Comparison of ENCODE assay signal across 24 cellular contexts in genomic region chr4:39928538-39928937, GRCh38. TPM values are rescaled to one million over a fixed set of nuclear protein-coding genes. Genes with fewer than 3 reads are reported as not detected.
DNase-seq lines count a peak whose midpoint lies in the region; ATAC-seq, FAIRE-seq and TF ChIP-seq lines count a peak whose summit lies in the region.
"Had no signal": no experiment of that assay in that cellular context is flagged by ENCODE, and none has a peak within 500 bp of the region (broad histone marks: within the 10 kb centered on the region; RNA-seq: fewer than 3 reads in every experiment).

No MANE protein-coding gene starts in this region.

- H3K4me3 ChIP-seq in BE2C (ENCODE audit: low read depth, low read length), result no peak overlapping the region
- H3K4me3 ChIP-seq: HAP-1 had no signal

- H3K9me3 Mint-ChIP-seq in activated CD8-positive, alpha-beta T cell treated with anti-CD3 and anti-CD28 coated beads for 36 hours, result no peaks in the 10 kb centered on the region
- H3K9me3 Mint-ChIP-seq in activated CD8-positive, alpha-beta T cell treated with anti-CD3 and anti-CD28 coated beads, Interleukin-2, amount 10 ng/mL, durations not matched to agents 7 days and 5 days (ENCODE audit: insufficient read depth), result no peaks in the 10 kb centered on the region
- no peaks in the 10 kb centered on the region for H3K9me3 Mint-ChIP-seq in memory B cell
- H3K9me3 Mint-ChIP-seq: HFFc6 had no signal

- no peaks in the 10 kb centered on the region for H3K27me3 ChIP-seq in BE2C

- no peak for TF ChIP-seq CTCF in activated CD8-positive, alpha-beta T cell treated with anti-CD3 and anti-CD28 coated beads for 36 hours (IDR thresholded peaks at IDR 0.05)
- TF ChIP-seq CTCF in BE2C (IDR thresholded peaks at IDR 0.05; ENCODE audit: low read depth, low read length), result no peak

- peaks cover 22% of the 10 kb centered on the region for H3K36me3 ChIP-seq in BE2C

- H3K27ac Mint-ChIP-seq in activated CD8-positive, alpha-beta T cell treated with anti-CD3 and anti-CD28 coated beads for 36 hours, result peak overlapping the region; percentile 15
- H3K27ac Mint-ChIP-seq in activated CD8-positive, alpha-beta T cell treated with anti-CD3 and anti-CD28 coated beads, Interleukin-2, amount 10 ng/mL, durations not matched to agents 7 days and 5 days, result no peak overlapping the region
- H3K27ac Mint-ChIP-seq in memory B cell, result peak overlapping the region; percentile 24
- H3K27ac Mint-ChIP-seq: HFFc6 had no signal

- intact Hi-C loops in activated CD8-positive, alpha-beta T cell treated with anti-CD3 and anti-CD28 coated beads for 36 hours (cut with micrococcal nuclease), result no loop called here

- no peaks in the 10 kb centered on the region for H3K4me1 ChIP-seq in BE2C

- POLR2A ChIA-PET in activated CD8-positive, alpha-beta T cell treated with anti-CD3 and anti-CD28 coated beads for 36 hours (lab: Charles Lee), result no interaction called here
- POLR2A ChIA-PET in activated CD8-positive, alpha-beta T cell treated with anti-CD3 and anti-CD28 coated beads, Interleukin-2, amount 10 ng/mL, durations not matched to agents 7 days and 5 days (lab: Charles Lee), result no interaction called here

- CTCF ChIA-PET in activated CD8-positive, alpha-beta T cell treated with anti-CD3 and anti-CD28 coated beads for 36 hours (lab: Charles Lee), result no interaction called here
- CTCF ChIA-PET in activated CD8-positive, alpha-beta T cell treated with anti-CD3 and anti-CD28 coated beads, Interleukin-2, amount 10 ng/mL, durations not matched to agents 7 days and 5 days (lab: Charles Lee), result no interaction called here

- H3K36me3 Mint-ChIP-seq in activated CD8-positive, alpha-beta T cell treated with anti-CD3 and anti-CD28 coated beads for 36 hours (ENCODE audit: low read depth), result peaks cover 28% of the 10 kb centered on the region
- H3K36me3 Mint-ChIP-seq in activated CD8-positive, alpha-beta T cell treated with anti-CD3 and anti-CD28 coated beads, Interleukin-2, amount 10 ng/mL, durations not matched to agents 7 days and 5 days (ENCODE audit: low read depth), result peaks cover 44% of the 10 kb centered on the region
- H3K36me3 Mint-ChIP-seq in memory B cell, result peaks cover 15% of the 10 kb centered on the region

- no peaks in the 10 kb centered on the region for H3K27me3 Mint-ChIP-seq in activated CD8-positive, alpha-beta T cell treated with anti-CD3 and anti-CD28 coated beads for 36 hours
- H3K27me3 Mint-ChIP-seq in activated CD8-positive, alpha-beta T cell treated with anti-CD3 and anti-CD28 coated beads, Interleukin-2, amount 10 ng/mL, durations not matched to agents 7 days and 5 days (ENCODE audit: low read depth), result no peaks in the 10 kb centered on the region
- no peaks in the 10 kb centered on the region for H3K27me3 Mint-ChIP-seq in memory B cell

- no peak for ATAC-seq in activated CD8-positive, alpha-beta T cell treated with anti-CD3 and anti-CD28 coated beads for 36 hours
- ATAC-seq in activated CD8-positive, alpha-beta T cell treated with anti-CD3 and anti-CD28 coated beads, Interleukin-2, amount 10 ng/mL, durations not matched to agents 7 days and 5 days, result no peak
- no peak for ATAC-seq in memory B cell (ENCODE audit: low read depth)
- no peak for ATAC-seq in HG02763 (IDR thresholded peaks at IDR 0.05; ENCODE audit: unreplicated experiment)
- ATAC-seq: PC-3 had no signal

- H3K4me1 Mint-ChIP-seq in activated CD8-positive, alpha-beta T cell treated with anti-CD3 and anti-CD28 coated beads for 36 hours (ENCODE audit: low read depth), result peaks cover 31% of the 10 kb centered on the region
- peaks cover 30% of the 10 kb centered on the region for H3K4me1 Mint-ChIP-seq in activated CD8-positive, alpha-beta T cell treated with anti-CD3 and anti-CD28 coated beads, Interleukin-2, amount 10 ng/mL, durations not matched to agents 7 days and 5 days (ENCODE audit: low read depth)
- peaks cover 16% of the 10 kb centered on the region for H3K4me1 Mint-ChIP-seq in memory B cell

- H3K9me3 ChIP-seq in BE2C, result no peaks in the 10 kb centered on the region
- H3K9me3 ChIP-seq: HAP-1 had no signal

- no peak overlapping the region for H3K4me3 Mint-ChIP-seq in activated CD8-positive, alpha-beta T cell treated with anti-CD3 and anti-CD28 coated beads for 36 hours
- H3K4me3 Mint-ChIP-seq in activated CD8-positive, alpha-beta T cell treated with anti-CD3 and anti-CD28 coated beads, Interleukin-2, amount 10 ng/mL, durations not matched to agents 7 days and 5 days, result no peak overlapping the region
- H3K4me3 Mint-ChIP-seq in memory B cell, result no peak overlapping the region
- H3K4me3 Mint-ChIP-seq: HFFc6 had no signal

- FAIRE-seq in G401.6 (lab: Jason Lieb, UNC), result peak; percentile 25
- FAIRE-seq: GM12891 had no signal

- no peak for DNase-seq in activated CD8-positive, alpha-beta T cell treated with anti-CD3 and anti-CD28 coated beads for 36 hours
- DNase-seq in activated CD8-positive, alpha-beta T cell treated with anti-CD3 and anti-CD28 coated beads, Interleukin-2, amount 10 ng/mL, durations not matched to agents 7 days and 5 days, result no peak
- DNase-seq in BE2C (peak; percentile 35), memory B cell (ENCODE audit: low spot score in 2 of 2) (no peak), DMS79 (lab: John Stamatoyannopoulos, UW) (no peak), SIG-M5 (lab: John Stamatoyannopoulos, UW) (no peak)
- DNase-seq: C1 segment of cervical spinal cord; Calu3; GDM1; GOT3; HFFc6; KBM-7; MV-4-11; NCI-H1105; NCI-H1436 treated with DMSO at 0.1 percent for 48 hours; NCI-H187 treated with DMSO at 0.1 percent for 48 hours; NCI-H524; NCI-H748 treated with DMSO at 0.1 percent for 48 hours; NK-92 treated with Interleukin-12 subunit alpha and Interleukin-12 subunit beta, amount 100 ng/mL, for 24 hours; PC-3 had no signal

RNA-seq across cellular contexts. Expression of gene PDS5A, which starts 49.2 kb away (rescaled TPM):
- total RNA-seq in activated CD8-positive, alpha-beta T cell treated with anti-CD3 and anti-CD28 coated beads for 36 hours, result 100 to 1,000 TPM; 105 to 106 TPM
- total RNA-seq in activated CD8-positive, alpha-beta T cell treated with anti-CD3 and anti-CD28 coated beads, Interleukin-2, amount 10 ng/mL, durations not matched to agents 7 days and 5 days, result 100 to 1,000 TPM; 120 to 126 TPM
- polyA plus RNA-seq in BE2C (2012; ENCODE audit: insufficient read depth, insufficient read length, low read depth), result 28.3 TPM
